8 cellular contexts compared by ENCODE assay signal in the genomic region with DNA sequence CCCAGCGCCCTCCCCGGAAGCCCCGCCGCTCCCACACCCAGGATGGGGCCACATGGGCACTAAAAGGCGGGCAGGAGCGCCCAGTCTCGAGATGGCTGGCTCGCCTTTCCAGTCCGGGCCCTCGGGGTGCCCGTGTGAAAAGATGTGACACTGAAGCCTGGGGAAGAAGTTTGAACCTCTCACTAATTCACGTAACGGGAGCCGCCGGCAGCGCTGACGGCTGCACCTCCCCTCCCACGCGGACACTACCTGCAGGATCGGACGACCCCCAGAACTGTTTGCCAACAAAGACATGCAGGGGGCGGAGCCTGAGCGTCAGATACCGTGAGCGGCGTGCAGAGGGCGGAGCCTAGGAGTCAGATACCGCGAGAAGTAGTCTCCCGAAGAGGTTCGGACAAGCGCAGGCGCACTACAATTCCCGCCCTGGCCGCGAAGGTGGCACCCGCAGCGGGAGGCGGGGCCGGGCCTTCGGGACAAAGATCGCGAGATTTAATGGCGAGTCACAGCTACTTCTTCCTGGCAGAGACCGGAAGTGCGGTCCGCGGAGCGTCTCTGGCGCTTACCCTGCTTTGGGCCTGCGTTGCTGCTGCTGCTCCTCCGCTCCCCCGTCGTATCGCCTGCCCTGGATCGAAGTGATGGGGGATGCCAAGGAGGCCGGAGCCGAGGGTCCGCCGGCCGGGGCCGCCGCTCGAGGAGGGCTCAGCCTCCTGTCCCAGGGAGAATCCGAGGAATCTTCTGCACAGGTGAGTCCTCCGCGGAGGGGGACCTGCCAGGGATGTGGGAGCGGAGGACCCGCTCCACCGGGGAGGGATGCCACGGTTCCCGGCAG. TPM values are rescaled to one million over a fixed set of nuclear protein-coding genes. Genes with fewer than 3 reads are reported as not detected.
DNase-seq lines count a peak whose midpoint lies in the region; ATAC-seq and TF ChIP-seq lines count a peak whose summit lies in the region.

A gene with protein sequence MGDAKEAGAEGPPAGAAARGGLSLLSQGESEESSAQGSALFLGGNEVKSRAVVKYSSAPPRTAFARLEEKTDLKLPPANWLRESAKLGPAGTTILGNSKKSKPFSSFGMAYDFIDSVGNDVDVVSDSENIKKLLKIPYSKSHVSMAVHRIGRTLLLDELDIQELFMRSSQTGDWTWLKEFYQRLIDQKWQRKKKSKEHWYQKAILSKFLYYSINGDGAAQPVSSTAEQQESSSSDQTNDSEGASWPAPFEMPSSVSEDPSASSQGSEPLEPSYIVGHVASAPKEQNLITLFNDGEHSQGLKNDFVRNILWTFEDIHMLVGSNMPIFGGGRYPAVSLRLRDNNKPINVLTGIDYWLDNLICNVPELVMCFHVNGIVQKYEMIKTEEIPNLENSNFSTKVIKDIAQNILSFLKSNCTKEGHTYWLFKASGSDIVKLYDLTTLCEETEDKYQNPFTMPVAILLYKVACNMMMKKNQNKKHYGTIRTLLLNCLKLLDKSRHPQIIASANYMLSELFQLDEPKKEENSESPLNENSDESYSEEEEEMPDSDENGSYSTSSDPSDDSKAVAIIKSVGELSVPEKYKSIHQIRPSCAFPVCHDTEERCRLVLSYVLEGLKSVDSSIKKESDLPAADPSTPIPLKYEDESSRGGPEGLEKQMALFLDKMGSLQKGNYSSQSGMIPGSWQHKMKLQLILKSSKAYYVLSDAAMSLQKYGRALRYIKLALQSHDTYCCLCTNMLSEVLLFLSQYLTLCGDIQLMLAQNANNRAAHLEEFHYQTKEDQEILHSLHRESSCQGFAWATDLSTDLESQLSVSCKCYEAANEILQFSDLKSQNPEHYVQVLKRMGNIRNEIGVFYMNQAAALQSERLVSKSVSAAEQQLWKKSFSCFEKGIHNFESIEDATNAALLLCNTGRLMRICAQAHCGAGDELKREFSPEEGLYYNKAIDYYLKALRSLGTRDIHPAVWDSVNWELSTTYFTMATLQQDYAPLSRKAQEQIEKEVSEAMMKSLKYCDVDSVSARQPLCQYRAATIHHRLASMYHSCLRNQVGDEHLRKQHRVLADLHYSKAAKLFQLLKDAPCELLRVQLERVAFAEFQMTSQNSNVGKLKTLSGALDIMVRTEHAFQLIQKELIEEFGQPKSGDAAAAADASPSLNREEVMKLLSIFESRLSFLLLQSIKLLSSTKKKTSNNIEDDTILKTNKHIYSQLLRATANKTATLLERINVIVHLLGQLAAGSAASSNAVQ (plus strand): TSS at position 537 of the 829 bp plus-strand sequence. CDS start 99 bp downstream, at position 636.

- TF ChIP-seq CTCF in omental fat pad (IDR thresholded peaks at IDR 0.05) = no peak
- peak in 1 of 3 experiments; percentile 5 for TF ChIP-seq CTCF in testis (IDR thresholded peaks at IDR 0.05)

- DNase-seq in NCI-H1092 treated with DMSO at 0.1 percent for 48 hours (lab: John Stamatoyannopoulos, UW) = peak; percentile 97
- peak; percentile 97 for DNase-seq in SKM-1 (lab: John Stamatoyannopoulos, UW; ENCODE audit: unreplicated experiment)
- DNase-seq in activated naive CD4-positive, alpha-beta T cell treated with anti-CD3 and anti-CD28 coated beads, Interleukin-2, amount 50 U/mL, for 72 hours (ENCODE audit: low spot score in 2 of 2) = peak; percentile 98 to 99
- DNase-seq in glomerular visceral epithelial cell (ENCODE audit: extremely low spot score) = peak; percentile 99
- peak; percentile 91 for DNase-seq in omental fat pad (ENCODE audit: low spot score)
- peak; percentile 99 for DNase-seq in testis

- WGBS in testis, 2 donors = 0 to 1% methylated on average over 22 to 66 of the region's 72 CpGs

- TF ChIP-seq POLR2A in testis (IDR thresholded peaks at IDR 0.05) = no peak

- H3K27ac Mint-ChIP-seq in activated naive CD4-positive, alpha-beta T cell treated with anti-CD3 and anti-CD28 coated beads, Interleukin-2, amount 50 U/mL, for 72 hours = peak within 1 kb of the TSS; percentile 97 to 98

- no peaks in the 10 kb centered on the region for H3K36me3 ChIP-seq in testis (ENCODE audit: low read depth, missing control alignments)

- H3K27ac ChIP-seq in testis = peak within 1 kb of the TSS; percentile 89 to 94

- H3K9me3 Mint-ChIP-seq in activated naive CD4-positive, alpha-beta T cell treated with anti-CD3 and anti-CD28 coated beads, Interleukin-2, amount 50 U/mL, for 72 hours = no peaks in the 10 kb centered on the region

- intact Hi-C loops in testis (cut with DNase I; ENCODE audit: low total_unique reads) = no loop called here

- no peaks in the 10 kb centered on the region for H3K27me3 ChIP-seq in testis

- H3K4me3 ChIP-seq in GM08714 (ENCODE audit: low read length) (peak within 1 kb of the TSS; percentile 95), testis (peak within 1 kb of the TSS; percentile 80 to 98)

- peaks cover 23 to 34% of the 10 kb centered on the region in 2 donors for H3K36me3 Mint-ChIP-seq in activated naive CD4-positive, alpha-beta T cell treated with anti-CD3 and anti-CD28 coated beads, Interleukin-2, amount 50 U/mL, for 72 hours

- peaks cover 15% of the 10 kb centered on the region for H3K4me1 ChIP-seq in testis

- no peaks in the 10 kb centered on the region for H3K9me3 ChIP-seq in testis

- ATAC-seq in HG02610 (IDR thresholded peaks at IDR 0.05; ENCODE audit: unreplicated experiment) (peak; percentile 91), omental fat pad (ENCODE audit: low FRiP score) (peak; percentile 100)
- peak; percentile 96 to 97 for ATAC-seq in activated naive CD4-positive, alpha-beta T cell treated with anti-CD3 and anti-CD28 coated beads, Interleukin-2, amount 50 U/mL, for 72 hours

RNA-seq across cellular contexts. Expression of the gene that starts here (rescaled TPM):
- total RNA-seq in activated naive CD4-positive, alpha-beta T cell treated with anti-CD3 and anti-CD28 coated beads, Interleukin-2, amount 50 U/mL, for 72 hours = 10 to 100 TPM; 33.9 to 34.4 TPM
- total RNA-seq in omental fat pad = 10 to 100 TPM; 10.9 to 26.3 (median 22.1) TPM
- total RNA-seq in testis = 10 to 100 TPM; 93.1 to 95.1 TPM
- 66.7 TPM for polyA plus RNA-seq in testis (ENCODE audit: insufficient read depth, low read depth, low replicate concordance)

Comparison
In these comparisons a context has a peak if more than half of its experiments do, and no peak if none do; other contexts are left out.
1. Peak in every context shown above with its lines: DNase-seq, ATAC-seq, H3K4me3 ChIP-seq and H3K27ac ChIP-seq.